1 cellular context compared by ENCODE assay signal in the genomic region with DNA sequence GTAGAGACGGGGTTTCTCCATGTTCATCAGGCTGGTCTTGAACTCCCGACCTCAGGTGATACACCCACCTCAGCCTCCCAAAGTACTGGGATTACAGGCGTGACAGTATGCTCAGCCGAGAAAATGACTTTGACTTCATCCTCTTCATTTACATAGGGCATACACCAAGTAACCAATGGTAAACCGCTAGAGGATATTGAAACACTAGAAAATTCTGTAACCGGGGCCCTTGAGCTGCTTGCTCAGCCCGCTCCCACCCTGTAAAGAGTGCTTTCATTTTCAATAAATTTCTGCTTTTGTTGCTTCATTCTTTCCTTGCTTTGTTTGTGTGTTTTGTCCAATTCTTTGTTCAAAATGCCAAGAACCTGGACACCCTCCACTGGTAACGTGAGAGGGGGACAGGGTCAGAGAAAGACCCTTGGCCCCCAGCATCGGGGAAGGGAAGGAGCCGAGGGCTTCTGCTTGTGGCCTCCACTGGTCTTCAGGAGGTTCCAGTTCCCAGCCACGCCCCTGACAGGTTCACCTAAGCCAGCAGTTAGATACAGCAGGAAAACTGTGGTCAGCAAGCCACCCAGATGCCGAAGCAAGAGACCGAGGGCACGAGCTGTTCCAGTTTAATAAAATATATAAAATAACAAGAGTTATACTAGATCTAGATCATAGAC.
TF ChIP-seq lines count a peak whose summit lies in the region.

No MANE protein-coding gene starts in this region.

TF ChIP-seq in HepG2, 621 proteins besides CTCF, POLR2A, EP300 and RAD21:
- TF ChIP-seq SAP130 (CRISPR knock-in tag; IDR thresholded peaks at IDR 0.05; ENCODE audit: low read depth) (peak; percentile 1; the same call in 1 of the 2 replicates), ZNF776 (CRISPR knock-in tag; IDR thresholded peaks at IDR 0.05) (0 out of 2 replicates have a peak, but pooled peaks have one; percentile 0)
- TF ChIP-seq, protein P1, sequence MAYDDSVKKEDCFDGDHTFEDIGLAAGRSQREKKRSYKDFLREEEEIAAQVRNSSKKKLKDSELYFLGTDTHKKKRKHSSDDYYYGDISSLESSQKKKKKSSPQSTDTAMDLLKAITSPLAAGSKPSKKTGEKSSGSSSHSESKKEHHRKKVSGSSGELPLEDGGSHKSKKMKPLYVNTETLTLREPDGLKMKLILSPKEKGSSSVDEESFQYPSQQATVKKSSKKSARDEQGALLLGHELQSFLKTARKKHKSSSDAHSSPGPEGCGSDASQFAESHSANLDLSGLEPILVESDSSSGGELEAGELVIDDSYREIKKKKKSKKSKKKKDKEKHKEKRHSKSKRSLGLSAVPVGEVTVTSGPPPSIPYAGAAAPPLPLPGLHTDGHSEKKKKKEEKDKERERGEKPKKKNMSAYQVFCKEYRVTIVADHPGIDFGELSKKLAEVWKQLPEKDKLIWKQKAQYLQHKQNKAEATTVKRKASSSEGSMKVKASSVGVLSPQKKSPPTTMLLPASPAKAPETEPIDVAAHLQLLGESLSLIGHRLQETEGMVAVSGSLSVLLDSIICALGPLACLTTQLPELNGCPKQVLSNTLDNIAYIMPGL (CRISPR knock-in tag; IDR thresholded peaks at IDR 0.05; ENCODE audit: borderline replicate concordance in 1 of 2, low read depth in 1 of 2): peak in 1 of 2 experiments; percentile 25; a peak in 1 of 4 replicates
